ENCODE assay signal across 1 cellular context in genomic region chr22:46754826-46755225, GRCh38.
TF ChIP-seq lines count a peak whose summit lies in the region.

No MANE protein-coding gene starts in this region.

TF ChIP-seq in IMR-90, 13 proteins besides CTCF, POLR2A, EP300 and RAD21 (continued from another document):
- no peak for TF ChIP-seq USF2 (IDR thresholded peaks at IDR 0.05; ENCODE audit: low read depth, low read length)
- no peak for TF ChIP-seq RCOR1 (IDR thresholded peaks at IDR 0.05; ENCODE audit: insufficient replicate concordance, low read length)
- no peak for TF ChIP-seq MAZ (IDR thresholded peaks at IDR 0.05; ENCODE audit: borderline replicate concordance, low read depth, low read length)
- TF ChIP-seq MXI1 (IDR thresholded peaks at IDR 0.05; ENCODE audit: borderline replicate concordance, low read depth, low read length) = no peak
- no peak for TF ChIP-seq SMC3 (IDR thresholded peaks at IDR 0.05; ENCODE audit: low read depth, low read length)
- TF ChIP-seq BHLHE40 (IDR thresholded peaks at IDR 0.05; ENCODE audit: low read depth, low read length) = no peak
TF ChIP-seq in IMR-90: peak in this region for 0.
